ENCODE assay signal across 27 cellular contexts in the genomic region with DNA sequence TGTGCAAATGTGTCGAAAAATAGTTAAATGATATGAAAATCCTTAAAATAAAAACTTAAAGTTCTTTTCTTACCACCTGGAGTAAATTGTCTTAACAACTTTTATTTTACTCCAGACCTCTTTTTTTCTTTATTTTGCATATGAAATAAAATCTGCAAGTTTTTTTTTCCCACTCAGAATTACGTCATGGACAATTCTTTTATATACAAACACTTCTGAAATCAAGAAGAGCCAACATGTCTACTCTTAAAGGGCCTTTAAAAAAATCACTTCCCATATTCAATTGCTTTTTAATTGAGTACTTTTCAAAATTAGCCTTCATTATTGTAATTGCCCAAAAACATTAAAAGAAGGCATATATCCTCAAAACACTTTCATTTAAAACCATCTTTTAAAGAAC.
"Had no signal": no experiment of that assay in that cellular context is flagged by ENCODE, and none has a peak within 500 bp of the region (broad histone marks: within the 10 kb centered on the region; RNA-seq: fewer than 3 reads in every experiment).

No MANE protein-coding gene starts in this region.

- H3K9me3 ChIP-seq: heart right ventricle, left lung, mucosa of descending colon, neutrophil, suprapubic skin, tibial artery had no signal

- DNase-seq: cortex of kidney; foreskin keratinocyte; glutamatergic neuron; heart right ventricle; hippocampal formation; left cardiac atrium; left lung; mesenchymal stem cell; mucosa of descending colon; naive B cell; stimulated activated CD4-positive, alpha-beta T cell treated with anti-CD3 and anti-CD28 coated beads, Interleukin-12 subunit alpha, Interleukin-12 subunit beta, amount 100 ng/mL, for 4 hours; stimulated activated CD4-positive, alpha-beta T cell treated with anti-CD3 and anti-CD28 coated beads, Interleukin-1b, Interleukin-23, amount 100 ng/mL, for 48 hours; stimulated activated CD4-positive, alpha-beta T cell treated with anti-CD3 and anti-CD28 coated beads, Interleukin-4, amount 100 ng/mL, for 1 hour; stimulated activated CD8-positive, alpha-beta memory T cell treated with anti-CD3 and anti-CD28 coated beads, Interleukin-4, amount 100 ng/mL, for 48 hours; stimulated activated naive CD4-positive, alpha-beta T cell; stimulated activated naive CD8-positive, alpha-beta T cell treated with anti-CD3 and anti-CD28 coated beads, Interleukin-15, amount 100 ng/mL, for 72 hours; tibial artery had no signal

- H3K27ac Mint-ChIP-seq: mesothelial cell of epicardium; naive B cell; natural killer cell treated with Interleukin-12 subunit alpha and Interleukin-12 subunit beta and Interleukin-15 and Interleukin-18, amount 100 ng/mL, for 72 hours; progenitor cell of endocrine pancreas; stimulated activated naive CD8-positive, alpha-beta T cell treated with anti-CD3 and anti-CD28 coated beads, Interleukin-15, amount 100 ng/mL, for 72 hours; type B pancreatic cell had no signal

- H3K4me3 ChIP-seq: heart right ventricle, left lung, mucosa of descending colon, smooth muscle cell, suprapubic skin, tibial artery had no signal

- H3K79me2 ChIP-seq: parathyroid adenoma had no signal

- H3K27me3 Mint-ChIP-seq: progenitor cell of endocrine pancreas; stimulated activated naive CD8-positive, alpha-beta T cell treated with anti-CD3 and anti-CD28 coated beads, Interleukin-15, amount 100 ng/mL, for 72 hours; type B pancreatic cell had no signal

- H3K4me3 Mint-ChIP-seq: mesothelial cell of epicardium; naive B cell; natural killer cell treated with Interleukin-12 subunit alpha and Interleukin-12 subunit beta and Interleukin-15 and Interleukin-18, amount 100 ng/mL, for 72 hours; neural crest cell; stimulated activated naive CD8-positive, alpha-beta T cell treated with anti-CD3 and anti-CD28 coated beads, Interleukin-15, amount 100 ng/mL, for 72 hours; type B pancreatic cell had no signal

- H3K4me2 ChIP-seq: smooth muscle cell had no signal

- H3K4me1 Mint-ChIP-seq: mesothelial cell of epicardium; naive B cell; stimulated activated naive CD8-positive, alpha-beta T cell treated with anti-CD3 and anti-CD28 coated beads, Interleukin-15, amount 100 ng/mL, for 72 hours had no signal

- H3K36me3 Mint-ChIP-seq: mesothelial cell of epicardium; naive B cell; natural killer cell treated with Interleukin-12 subunit alpha and Interleukin-12 subunit beta and Interleukin-15 and Interleukin-18, amount 100 ng/mL, for 72 hours; type B pancreatic cell had no signal

- H3K27me3 ChIP-seq: foreskin keratinocyte, heart right ventricle, left lung, neutrophil, suprapubic skin, tibial artery had no signal

- H3K27ac ChIP-seq: foreskin keratinocyte, heart right ventricle, left lung, neutrophil, parathyroid adenoma, suprapubic skin, tibial artery had no signal

- ATAC-seq: foreskin keratinocyte; heart right ventricle; left cardiac atrium; left lung; mucosa of descending colon; natural killer cell treated with Interleukin-12 subunit alpha and Interleukin-12 subunit beta and Interleukin-15 and Interleukin-18, amount 100 ng/mL, for 72 hours; sciatic nerve; stimulated activated naive CD8-positive, alpha-beta T cell treated with anti-CD3 and anti-CD28 coated beads, Interleukin-15, amount 100 ng/mL, for 72 hours had no signal

- H3K36me3 ChIP-seq: heart right ventricle, left lung, neutrophil, suprapubic skin, tibial artery had no signal

- H2AFZ ChIP-seq: parathyroid adenoma had no signal

- H3K9me3 Mint-ChIP-seq: mesothelial cell of epicardium; naive B cell; natural killer cell treated with Interleukin-12 subunit alpha and Interleukin-12 subunit beta and Interleukin-15 and Interleukin-18, amount 100 ng/mL, for 72 hours; neural crest cell; stimulated activated naive CD8-positive, alpha-beta T cell treated with anti-CD3 and anti-CD28 coated beads, Interleukin-15, amount 100 ng/mL, for 72 hours; type B pancreatic cell had no signal

- H3K4me1 ChIP-seq: foreskin keratinocyte, heart right ventricle, left lung, parathyroid adenoma, suprapubic skin, tibial artery had no signal

- H3K9ac ChIP-seq: parathyroid adenoma had no signal
